ENCODE assay signal across 8 cellular contexts in genomic region chr19:3984908-3985642, GRCh38. TPM values are rescaled to one million over a fixed set of nuclear protein-coding genes. Genes with fewer than 3 reads are reported as not detected.
DNase-seq lines count a peak whose midpoint lies in the region; ATAC-seq and TF ChIP-seq lines count a peak whose summit lies in the region.

Gene EEF2 (minus strand): TSS chr19:3985463. CDS start chr19:3985380, 83 bp downstream.

- DNase-seq in CD1c-positive myeloid dendritic cell (ENCODE audit: extremely low spot score) (peak; percentile 97), LHCN-M2 (ENCODE audit: low read depth) (peak; percentile 84), RPMI8226 (peak; percentile 96), fibroblast of lung (ENCODE audit: low read depth in 2 of 2) (peak; percentile 77 to 91)
- DNase-seq in naive thymus-derived CD4-positive, alpha-beta T cell, result peak; percentile 89 to 96 (median 93)

- peaks cover 22% of the 10 kb centered on the region for H3K4me1 ChIP-seq in fibroblast of lung (ENCODE audit: control insufficient read depth, extremely low read depth, insufficient read depth, low read length)
- H3K4me1 ChIP-seq in naive thymus-derived CD4-positive, alpha-beta T cell (ENCODE audit: control insufficient read depth in 2 of 2, insufficient read depth in 2 of 2, low read length in 2 of 2), result peaks cover 37 to 43% of the 10 kb centered on the region in 2 donors

- no peaks in the 10 kb centered on the region for H3K9me3 Mint-ChIP-seq in activated T-helper 17 cell treated with anti-CD3 and anti-CD28 coated beads, Interleukin-2, amount 50 U/mL, for 72 hours
- H3K9me3 Mint-ChIP-seq in naive thymus-derived CD4-positive, alpha-beta T cell, result no peaks in the 10 kb centered on the region
- H3K9me3 Mint-ChIP-seq in stimulated activated memory B cell treated with anti-CD40 and anti-IgM and Interleukin-4, amounts not matched to agents 10 μg/mL and 1 μg/mL and 100 μg/mL, for 72 hours, result no peaks in the 10 kb centered on the region

- POLR2A ChIA-PET in naive thymus-derived CD4-positive, alpha-beta T cell (lab: Charles Lee), result interaction anchor here (0.6 to 2.9 kb wide), 24 partner anchors 8 to 484 kb away, joined by 3 to 44 read pairs (median 4); partner anchors contain the start of genes DAPK3, DOHH, MRPL54 and PIAS4

- peak within 1 kb of the TSS; percentile 94 for H3K9ac ChIP-seq in fibroblast of lung (ENCODE audit: insufficient read depth, low read length)

- no peaks in the 10 kb centered on the region for H3K27me3 Mint-ChIP-seq in activated T-helper 17 cell treated with anti-CD3 and anti-CD28 coated beads, Interleukin-2, amount 50 U/mL, for 72 hours
- no peaks in the 10 kb centered on the region for H3K27me3 Mint-ChIP-seq in naive thymus-derived CD4-positive, alpha-beta T cell
- no peaks in the 10 kb centered on the region for H3K27me3 Mint-ChIP-seq in stimulated activated memory B cell treated with anti-CD40 and anti-IgM and Interleukin-4, amounts not matched to agents 10 μg/mL and 1 μg/mL and 100 μg/mL, for 72 hours

- TF ChIP-seq CTCF in fibroblast of lung (conservative IDR thresholded peaks at IDR 0.05 in 1 of 2, IDR thresholded peaks at IDR 0.05 in 1 of 2; ENCODE audit: low read depth in 1 of 2, low read length in 2 of 2), result no peak

- H3K36me3 Mint-ChIP-seq in activated T-helper 17 cell treated with anti-CD3 and anti-CD28 coated beads, Interleukin-2, amount 50 U/mL, for 72 hours (ENCODE audit: low read depth), result peaks cover 55% of the 10 kb centered on the region
- H3K36me3 Mint-ChIP-seq in naive thymus-derived CD4-positive, alpha-beta T cell, result peaks cover 4 to 28% (median 21%) of the 10 kb centered on the region in 5 donors
- H3K36me3 Mint-ChIP-seq in stimulated activated memory B cell treated with anti-CD40 and anti-IgM and Interleukin-4, amounts not matched to agents 10 μg/mL and 1 μg/mL and 100 μg/mL, for 72 hours, result peaks cover 48% of the 10 kb centered on the region

- peak within 1 kb of the TSS; percentile 89 for H3K4me2 ChIP-seq in fibroblast of lung (ENCODE audit: extremely low read depth, insufficient read depth, low read length)

- H3K9me3 ChIP-seq in fibroblast of lung (ENCODE audit: control insufficient read depth, insufficient read depth, low read depth, low read length), result no peaks in the 10 kb centered on the region
- no peaks in the 10 kb centered on the region for H3K9me3 ChIP-seq in naive thymus-derived CD4-positive, alpha-beta T cell (ENCODE audit: control insufficient read depth in 2 of 3, low read length in 3 of 3)

- peak; percentile 41 for ATAC-seq in GM21360 (IDR thresholded peaks at IDR 0.05; ENCODE audit: unreplicated experiment)
- ATAC-seq in activated T-helper 17 cell treated with anti-CD3 and anti-CD28 coated beads, Interleukin-2, amount 50 U/mL, for 72 hours (replicated peaks), result peak; percentile 50
- peak; percentile 72 for ATAC-seq in naive thymus-derived CD4-positive, alpha-beta T cell
- peak; percentile 76 for ATAC-seq in stimulated activated memory B cell treated with anti-CD40 and anti-IgM and Interleukin-4, amounts not matched to agents 10 μg/mL and 1 μg/mL and 100 μg/mL, for 72 hours

- peak within 1 kb of the TSS; percentile 97 for H3K27ac Mint-ChIP-seq in activated T-helper 17 cell treated with anti-CD3 and anti-CD28 coated beads, Interleukin-2, amount 50 U/mL, for 72 hours
- H3K27ac Mint-ChIP-seq in naive thymus-derived CD4-positive, alpha-beta T cell, result peak within 1 kb of the TSS; percentile 93 to 99 (median 96)
- peak within 1 kb of the TSS; percentile 92 for H3K27ac Mint-ChIP-seq in stimulated activated memory B cell treated with anti-CD40 and anti-IgM and Interleukin-4, amounts not matched to agents 10 μg/mL and 1 μg/mL and 100 μg/mL, for 72 hours

- peaks cover 28% of the 10 kb centered on the region for H3K4me1 Mint-ChIP-seq in activated T-helper 17 cell treated with anti-CD3 and anti-CD28 coated beads, Interleukin-2, amount 50 U/mL, for 72 hours
- H3K4me1 Mint-ChIP-seq in naive thymus-derived CD4-positive, alpha-beta T cell, result peaks cover 30 to 57% (median 48%) of the 10 kb centered on the region in 7 donors
- peaks cover 62% of the 10 kb centered on the region for H3K4me1 Mint-ChIP-seq in stimulated activated memory B cell treated with anti-CD40 and anti-IgM and Interleukin-4, amounts not matched to agents 10 μg/mL and 1 μg/mL and 100 μg/mL, for 72 hours

- peaks cover 7% of the 10 kb centered on the region for H4K20me1 ChIP-seq in fibroblast of lung (ENCODE audit: control insufficient read depth, extremely low read depth, insufficient read depth, low read length)

- intact Hi-C loops in naive thymus-derived CD4-positive, alpha-beta T cell (cut with micrococcal nuclease), result loop anchor here (1.0 to 10.0 kb wide), 11 partner anchors 14 to 948 kb away; partner anchors contain the start of genes DAPK3 (in 2 of the 2), HDGFL2 (in 2 of the 2), ZBTB7A (in 2 of the 2) and APBA3 (in 1 of the 2)

- peaks cover 42% of the 10 kb centered on the region for H3K36me3 ChIP-seq in fibroblast of lung (ENCODE audit: control insufficient read depth, insufficient read depth, low read length)
- peaks cover 25 to 51% (median 34%) of the 10 kb centered on the region in 3 experiments for H3K36me3 ChIP-seq in naive thymus-derived CD4-positive, alpha-beta T cell (ENCODE audit: control insufficient read depth in 2 of 3, insufficient read depth in 3 of 3, low read length in 3 of 3)

- H3K4me3 Mint-ChIP-seq in activated T-helper 17 cell treated with anti-CD3 and anti-CD28 coated beads, Interleukin-2, amount 50 U/mL, for 72 hours, result peak within 1 kb of the TSS; percentile 98
- H3K4me3 Mint-ChIP-seq in naive thymus-derived CD4-positive, alpha-beta T cell, result peak within 1 kb of the TSS; percentile 91 to 99 (median 98)
- H3K4me3 Mint-ChIP-seq in stimulated activated memory B cell treated with anti-CD40 and anti-IgM and Interleukin-4, amounts not matched to agents 10 μg/mL and 1 μg/mL and 100 μg/mL, for 72 hours, result peak within 1 kb of the TSS; percentile 93

- H3K27ac ChIP-seq in fibroblast of lung (ENCODE audit: insufficient read depth, low read length), result peak within 1 kb of the TSS; percentile 94
- peak within 1 kb of the TSS; percentile 87 for H3K27ac ChIP-seq in naive thymus-derived CD4-positive, alpha-beta T cell (ENCODE audit: low read depth, low read length)

- CTCF ChIA-PET in naive thymus-derived CD4-positive, alpha-beta T cell (lab: Charles Lee), result interaction anchor here (0.6 to 3.1 kb wide), 14 partner anchors 10 to 652 kb away, joined by 3 to 16 read pairs (median 4); partner anchors contain the start of genes DAPK3, MRPL54 and PIAS4

- H3K4me3 ChIP-seq in fibroblast of lung (replicated peaks in 1 of 4; ENCODE audit: control extremely low read depth in 1 of 4, insufficient read depth in 1 of 4, low read depth in 3 of 4, low read length in 4 of 4), result peak within 1 kb of the TSS; percentile 82 to 99 (median 94)
- peak within 1 kb of the TSS; percentile 98 for H3K4me3 ChIP-seq in naive thymus-derived CD4-positive, alpha-beta T cell (ENCODE audit: low read length)

- peak within 1 kb of the TSS; percentile 54 for H2AFZ ChIP-seq in fibroblast of lung (ENCODE audit: low read length)

- H3K27me3 ChIP-seq in fibroblast of lung (ENCODE audit: control insufficient read depth, insufficient read depth, low read length), result no peaks in the 10 kb centered on the region
- no peaks in the 10 kb centered on the region for H3K27me3 ChIP-seq in naive thymus-derived CD4-positive, alpha-beta T cell (ENCODE audit: control insufficient read depth in 2 of 2, insufficient read depth in 2 of 2, low read length in 2 of 2)

- H3K79me2 ChIP-seq in fibroblast of lung (ENCODE audit: control insufficient read depth, insufficient read depth, low read length), result peaks cover 52% of the 10 kb centered on the region

RNA-seq across cellular contexts. Expression of gene EEF2, which starts in this region (rescaled TPM):
- total RNA-seq in LHCN-M2 (2014; rRNA removed) (2,004 and 2,150 TPM in 2 replicates), fibroblast of lung (2,646 and 3,813 TPM in 2 replicates)
- 2,632 TPM for polyA plus RNA-seq in LHCN-M2 (2012)
- 1,000 to 10,000 TPM; 3,211 to 3,379 TPM for total RNA-seq in activated T-helper 17 cell treated with anti-CD3 and anti-CD28 coated beads, Interleukin-2, amount 50 U/mL, for 72 hours
- polyA plus RNA-seq in fibroblast of lung, result 976 and 986 TPM in 2 replicates
- polyA plus RNA-seq in fibroblast of lung (2012), result 3,237 and 3,351 TPM in 2 replicates
- polyA minus RNA-seq in fibroblast of lung (ENCODE audit: low replicate concordance), result 1,565 and 2,211 TPM in 2 replicates
- 1,000 to 10,000 TPM; 1,791 to 2,674 (median 2,346) TPM for total RNA-seq in naive thymus-derived CD4-positive, alpha-beta T cell
- 100 to 1,000 TPM; 611 to 634 TPM for polyA plus RNA-seq in naive thymus-derived CD4-positive, alpha-beta T cell

Comparison
In these comparisons a context has a peak if more than half of its experiments do, and no peak if none do; other contexts are left out.
1. Peak in every context shown above with its lines: DNase-seq, ATAC-seq, H3K4me3 ChIP-seq and H3K27ac ChIP-seq.